Comparison of ENCODE assay signal across 20 cellular contexts in genomic region chr16:87598431-87598830, GRCh38. TPM values are rescaled to one million over a fixed set of nuclear protein-coding genes. Genes with fewer than 3 reads are reported as not detected.
A peak's percentile ranks its signal among the peaks of the same experiment; 100 is the strongest.
DNase-seq lines count a peak whose midpoint lies in the region; TF ChIP-seq lines count a peak whose summit lies in the region.
"Had no signal": no experiment of that assay in that cellular context is flagged by ENCODE, and none has a peak within 500 bp of the region (broad histone marks: within the 10 kb centered on the region; RNA-seq: fewer than 3 reads in every experiment).

No MANE protein-coding gene starts in this region.

- no peak for TF ChIP-seq POLR2A in Peyer's patch (IDR thresholded peaks at IDR 0.05)

- DNase-seq in GM23248 (peak; percentile 26), LHCN-M2 (ENCODE audit: low read depth) (peak; percentile 59), brain microvascular endothelial cell (peak; percentile 45), coronary artery (ENCODE audit: low spot score) (no peak), H7 (no peak), Peyer's patch (no peak)
- DNase-seq in activated CD4-positive, alpha-beta T cell treated with anti-CD3 and anti-CD28 coated beads for 48 hours = no peak
- DNase-seq: ACHN; AML-193; Caco-2; CD4-positive, alpha-beta T cell; GF-D8 had no signal

- H3K9ac ChIP-seq in GM23248 = no peak overlapping the region

- H3K9me2 ChIP-seq in GM23248 (ENCODE audit: insufficient read depth) = no peaks in the 10 kb centered on the region

- in situ Hi-C loops in GM23248 (cut with MboI) = no loop called here
- in situ Hi-C loops in brain microvascular endothelial cell (cut with HindIII; ENCODE audit: low pct_ligation_motif_present, low sequenced_read_pairs) = no loop called here

- no peak overlapping the region for H3K4me2 ChIP-seq in GM23248 (ENCODE audit: unreplicated experiment)
- H3K4me2 ChIP-seq: GM23338 had no signal

- H3K27me3 ChIP-seq in GM23248 (replicated peaks; ENCODE audit: insufficient read depth) = peaks cover 59% of the 10 kb centered on the region
- peaks cover 32% of the 10 kb centered on the region for H3K27me3 ChIP-seq in brain microvascular endothelial cell (replicated peaks)
- H3K27me3 ChIP-seq in H7 (ENCODE audit: control insufficient read depth, insufficient read depth, low read length) = peaks cover 7% of the 10 kb centered on the region; the same call in 1 of the 2 replicates
- peaks cover 0 to 18% of the 10 kb centered on the region in 2 donors for H3K27me3 ChIP-seq in Peyer's patch

- WGBS in GM23248 (ENCODE audit: low coverage in 1 of 2, low lambda C conversion rate in 2 of 2, missing lambda C conversion rate in 2 of 2), 2 experiments = 51 to 59% methylated on average over 5 of the region's 5 CpGs

- H4K20me1 ChIP-seq in GM23248 (ENCODE audit: insufficient read depth) = no peaks in the 10 kb centered on the region

- H2AFZ ChIP-seq in GM23248 = no peak overlapping the region
- H2AFZ ChIP-seq: GM23338 had no signal

- no peaks in the 10 kb centered on the region for H3F3A ChIP-seq in GM23248 (ENCODE audit: insufficient read depth)

- no peak overlapping the region for H3K27ac ChIP-seq in GM23248
- H3K27ac ChIP-seq in brain microvascular endothelial cell = no peak overlapping the region
- H3K27ac ChIP-seq in coronary artery = no peak overlapping the region
- no peak overlapping the region for H3K27ac ChIP-seq in Peyer's patch
- H3K27ac ChIP-seq: C4-2B, HL-60 had no signal

- H3K36me3 ChIP-seq in GM23248 (ENCODE audit: low read depth) (no peaks in the 10 kb centered on the region), brain microvascular endothelial cell (replicated peaks) (no peaks in the 10 kb centered on the region), H7 (replicated peaks; ENCODE audit: control insufficient read depth, insufficient read depth, low read length) (no peaks in the 10 kb centered on the region), Peyer's patch (no peaks in the 10 kb centered on the region)
- H3K36me3 ChIP-seq: HAP-1 had no signal

- H3K79me2 ChIP-seq in GM23248 (ENCODE audit: insufficient read depth) = no peaks in the 10 kb centered on the region

- TF ChIP-seq CTCF in brain microvascular endothelial cell (IDR thresholded peaks at IDR 0.05; ENCODE audit: low read depth, low read length, missing control alignments) (no peak), coronary artery (IDR thresholded peaks at IDR 0.05) (no peak), Peyer's patch (IDR thresholded peaks at IDR 0.05) (no peak)

- H3K9me3 ChIP-seq in GM23248 (ENCODE audit: low read depth) = no peaks in the 10 kb centered on the region
- H3K9me3 ChIP-seq in Peyer's patch = peaks cover 0 to 7% (median 0%) of the 10 kb centered on the region in 4 donors
- H3K9me3 ChIP-seq: Caco-2, HAP-1 had no signal

- H3K4me3 ChIP-seq in GM23248 (no peak overlapping the region), brain microvascular endothelial cell (ENCODE audit: low read depth, low read length) (no peak overlapping the region), coronary artery (no peak overlapping the region), H7 (ENCODE audit: insufficient read depth, low read depth, low read length) (no peak overlapping the region), Peyer's patch (no peak overlapping the region)
- H3K4me3 ChIP-seq: GM12878, GM23338, HAP-1, K562 had no signal

- no peaks in the 10 kb centered on the region for H3K4me1 ChIP-seq in GM23248 (ENCODE audit: insufficient read depth)
- peaks cover 0 to 5% (median 0%) of the 10 kb centered on the region in 4 donors for H3K4me1 ChIP-seq in Peyer's patch
- H3K4me1 ChIP-seq: HAP-1 had no signal

RNA-seq across cellular contexts. Expression of gene JPH3, which starts 3.9 kb away (rescaled TPM):
- total RNA-seq in GM23248 (2014; rRNA removed; shearing (Covaris generic)) = not detected in 2 replicates
- not detected in 2 replicates for polyA plus RNA-seq in GM23248 (2016; fragmentation: Nextera tagmentation; extraction: Ambion mirVana)
- total RNA-seq in LHCN-M2 (2014; rRNA removed) (not detected in 2 replicates), Peyer's patch (under 1 TPM in 2 of 4 donors, not detected in 2; 0.13 to 0.57 TPM)
- polyA plus RNA-seq in LHCN-M2 (2012) = 0.01 TPM
- total RNA-seq in H7 (2014; rRNA removed; shearing (Covaris generic)) = 24.0 and 25.6 TPM in 2 replicates
- total RNA-seq: CD4-positive, alpha-beta T cell; GM12878; HT1080; K562 had no signal
- polyA plus RNA-seq: BJ had no signal

Comparison
In these comparisons a context has a peak if more than half of its experiments do, and no peak if none do; other contexts are left out.
1. DNase-seq: peak in GM23248 (single experiment), LHCN-M2 (single experiment) and brain microvascular endothelial cell (single experiment); none in coronary artery (single experiment), H7 (single experiment), Peyer's patch (0 of 3) and activated CD4-positive, alpha-beta T cell treated with anti-CD3 and anti-CD28 coated beads for 48 hours (single experiment).
2. RNA of gene JPH3, which starts 3.9 kb away (total RNA-seq): 24.0 to 25.6 TPM in H7; 0.13 to 0.57 TPM in Peyer's patch, not detected in GM23248 and not detected in LHCN-M2; every median in the first group is over 10 times any median in the second.